In the genomic region with DNA sequence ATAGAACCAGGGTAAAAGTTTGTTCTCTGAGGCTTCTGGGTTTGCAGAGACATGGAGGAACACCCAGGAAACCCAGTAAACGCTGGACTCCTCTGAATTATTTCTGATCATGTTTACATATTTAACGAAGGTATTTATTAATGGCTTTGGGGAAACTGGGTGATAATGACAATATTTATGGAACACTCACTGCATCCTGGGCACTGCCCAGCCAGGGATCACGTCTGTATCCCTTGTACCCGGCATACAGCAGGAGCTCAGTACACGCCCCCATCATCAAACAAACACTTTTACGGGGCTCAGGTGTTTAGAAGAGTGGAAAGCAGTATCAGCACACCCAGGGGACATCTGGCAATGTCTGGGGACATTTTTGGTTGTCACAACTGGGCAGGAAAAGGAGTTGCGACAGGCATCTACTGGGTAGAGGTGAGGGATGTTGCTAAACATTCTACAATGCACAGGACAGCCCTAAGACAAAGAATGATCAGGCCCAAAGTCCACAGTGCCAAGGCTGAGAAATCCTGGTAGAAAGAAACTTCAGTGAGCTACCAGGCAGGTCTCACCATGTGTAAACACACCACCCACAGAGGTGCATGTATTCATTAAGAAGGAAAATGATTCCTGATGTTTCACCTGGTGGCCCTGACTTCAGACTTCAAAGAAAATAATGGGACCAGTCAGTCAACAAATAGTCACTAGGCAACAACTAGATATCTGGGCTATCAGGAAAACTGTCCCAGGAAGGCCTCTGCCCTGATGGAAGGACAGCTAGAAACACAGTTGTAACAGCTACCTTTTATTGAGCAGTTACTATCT, we compare ENCODE assay signal across 9 cellular contexts. TPM values are rescaled to one million over a fixed set of nuclear protein-coding genes. Genes with fewer than 3 reads are reported as not detected.
A peak's percentile ranks its signal among the peaks of the same experiment; 100 is the strongest.
DNase-seq lines count a peak whose midpoint lies in the region; ATAC-seq and TF ChIP-seq lines count a peak whose summit lies in the region.
"Had no signal": no experiment of that assay in that cellular context is flagged by ENCODE, and none has a peak within 500 bp of the region (broad histone marks: within the 10 kb centered on the region; RNA-seq: fewer than 3 reads in every experiment).

No MANE protein-coding gene starts in this region.

- H3K36me3 Mint-ChIP-seq in natural killer cell: no peaks in the 10 kb centered on the region

- H3K27ac ChIP-seq in C4-2B: peak overlapping the region; percentile 92; the same call in 1 of the 2 replicates
- H3K27ac ChIP-seq in caudate nucleus (ENCODE audit: low read depth, low read length): peak overlapping the region; percentile 98

- DNase-seq in NCI-H1930 (lab: John Stamatoyannopoulos, UW) (peak; percentile 31 to 47), caudate nucleus (lab: John Stamatoyannopoulos, UW) (no peak), natural killer cell (no peak), Kasumi-1 (lab: John Stamatoyannopoulos, UW) (no peak)
- DNase-seq in activated CD4-positive, alpha-beta T cell treated with anti-CD3 and anti-CD28 coated beads, Interleukin-2, amount 50 U/mL, for 48 hours: no peak
- no peak for DNase-seq in stimulated activated CD4-positive, alpha-beta T cell treated with anti-CD3 and anti-CD28 coated beads, Interleukin-4, amount 100 ng/mL, for 24 hours
- DNase-seq: foreskin melanocyte had no signal

- no peak overlapping the region for H3K4me3 Mint-ChIP-seq in natural killer cell

- no peak for TF ChIP-seq CTCF in C4-2B (conservative IDR thresholded peaks at IDR 0.05)
- no peak for TF ChIP-seq CTCF in natural killer cell (IDR thresholded peaks at IDR 0.05)

- intact Hi-C loops in natural killer cell (cut with micrococcal nuclease): no loop called here

- peak overlapping the region; percentile 83 to 87 for H3K27ac Mint-ChIP-seq in natural killer cell

- H3K27me3 Mint-ChIP-seq in natural killer cell (ENCODE audit: low read depth in 2 of 2): no peaks in the 10 kb centered on the region

- no peaks in the 10 kb centered on the region for H3K9me3 Mint-ChIP-seq in natural killer cell

- ATAC-seq in natural killer cell (no peak), HG03342 (IDR thresholded peaks at IDR 0.05; ENCODE audit: unreplicated experiment) (no peak)

- H3K4me1 Mint-ChIP-seq in natural killer cell: peaks cover 65 to 67% of the 10 kb centered on the region in 2 donors

RNA-seq across cellular contexts. Expression of a gene that starts 35.3 kb away (rescaled TPM):
- total RNA-seq in natural killer cell: 10 to 100 TPM; 57.6 to 72.6 (median 69.8) TPM

Comparison
In these comparisons a context has a peak if more than half of its experiments do, and no peak if none do; other contexts are left out.
1. DNase-seq: peak in NCI-H1930 (2 of 2); none in caudate nucleus (0 of 61), natural killer cell (single experiment), Kasumi-1 (0 of 2), activated CD4-positive, alpha-beta T cell treated with anti-CD3 and anti-CD28 coated beads, Interleukin-2, amount 50 U/mL, for 48 hours (0 of 2) and stimulated activated CD4-positive, alpha-beta T cell treated with anti-CD3 and anti-CD28 coated beads, Interleukin-4, amount 100 ng/mL, for 24 hours (single experiment).